1 cellular context compared by ENCODE assay signal in genomic region chr1:166960871-166961474, GRCh38.
TF ChIP-seq lines count a peak whose summit lies in the region.

No MANE protein-coding gene starts in this region.

TF ChIP-seq in GM23338, 12 proteins besides CTCF, POLR2A, EP300 and RAD21 (continued from another document):
- TF ChIP-seq REST (IDR thresholded peaks at IDR 0.05; ENCODE audit: unreplicated experiment) (no peak), NANOG (IDR thresholded peaks at IDR 0.05; ENCODE audit: borderline replicate concordance) (no peak), STAT1 (IDR thresholded peaks at IDR 0.05; ENCODE audit: unreplicated experiment) (no peak), EZH2phosphoT487 (IDR thresholded peaks at IDR 0.05; ENCODE audit: unreplicated experiment) (no peak)
